22 cellular contexts compared by ENCODE assay signal in the genomic region with DNA sequence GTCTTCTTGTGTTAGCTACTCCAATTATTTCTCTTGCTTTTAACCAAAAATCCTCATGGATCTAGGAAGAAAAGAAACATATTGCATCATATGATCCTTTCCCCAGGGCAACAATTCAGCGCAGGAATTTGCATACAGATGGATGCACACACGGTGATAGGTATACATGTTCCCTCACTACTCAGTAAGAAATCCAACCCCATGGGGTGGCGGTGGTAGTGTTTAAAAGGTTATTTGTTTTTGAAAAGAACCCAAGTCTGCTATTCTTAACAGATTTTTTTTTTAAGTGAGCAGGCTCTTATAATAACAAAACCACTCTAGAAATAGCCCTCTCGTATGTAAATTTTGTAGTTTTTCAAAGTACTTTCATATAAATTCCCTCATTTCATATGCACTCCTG. TPM values are rescaled to one million over a fixed set of nuclear protein-coding genes. Genes with fewer than 3 reads are reported as not detected.
"Had no signal": no experiment of that assay in that cellular context is flagged by ENCODE, and none has a peak within 500 bp of the region (broad histone marks: within the 10 kb centered on the region; RNA-seq: fewer than 3 reads in every experiment).

No MANE protein-coding gene starts in this region.

- H3K4me2 ChIP-seq: hepatocyte had no signal

- H3K27me3 ChIP-seq: ovary had no signal

- ATAC-seq: activated CD8-positive, alpha-beta memory T cell treated with anti-CD3 and anti-CD28 coated beads, Interleukin-2, amount 10 ng/mL, durations not matched to agents 7 days and 5 days; activated CD8-positive, alpha-beta T cell treated with anti-CD3 and anti-CD28 coated beads for 36 hours; activated naive CD4-positive, alpha-beta T cell treated with anti-CD3 and anti-CD28 coated beads, Interleukin-2, amount 50 U/mL, for 72 hours; effector memory CD8-positive, alpha-beta T cell; esophagus mucosa; left cardiac atrium had no signal

- DNase-seq: activated CD4-positive, alpha-beta T cell treated with anti-CD3 and anti-CD28 coated beads, Interleukin-2, amount 10 ng/mL, durations not matched to agents 7 days and 5 days; activated CD4-positive, CD25-positive, alpha-beta regulatory T cell treated with anti-CD3 and anti-CD28 coated beads, Interleukin-2, amount 50 U/mL, for 72 hours; activated CD8-positive, alpha-beta memory T cell treated with anti-CD3 and anti-CD28 coated beads, Interleukin-2, amount 10 ng/mL, durations not matched to agents 7 days and 5 days; activated CD8-positive, alpha-beta T cell treated with anti-CD3 and anti-CD28 coated beads for 36 hours; activated T-cell treated with anti-CD3 and anti-CD28 coated beads for 4 hours; effector memory CD8-positive, alpha-beta T cell; foreskin melanocyte; islet precursor cell; left cardiac atrium; ovary; stimulated activated CD4-positive, alpha-beta T cell treated with anti-CD3 and anti-CD28 coated beads, Interleukin-4, amount 100 ng/mL, for 24 hours; stimulated activated naive CD4-positive, alpha-beta T cell treated with Interleukin-2 at 50 U/mL for 16 hours; upper lobe of left lung had no signal

- H3K4me3 ChIP-seq: ascending aorta, hepatocyte, ovary, prostate gland, upper lobe of left lung had no signal

- H3K79me2 ChIP-seq: hepatocyte had no signal

- H3K36me3 ChIP-seq: ascending aorta, neutrophil, ovary, prostate gland, upper lobe of left lung had no signal

- H3K9me3 ChIP-seq: ascending aorta, neutrophil, prostate gland, upper lobe of left lung had no signal

- H3K27ac ChIP-seq: ascending aorta, hepatocyte, neutrophil, ovary, prostate gland, upper lobe of left lung, VCaP had no signal

- H3K4me1 ChIP-seq: ascending aorta, prostate gland had no signal

- FAIRE-seq: colon, endothelial cell of umbilical vein had no signal

- H2AFZ ChIP-seq: hepatocyte had no signal

RNA-seq across cellular contexts. Expression of gene SYN3, which starts 4.2 kb away (rescaled TPM):
- total RNA-seq: activated CD4-positive, alpha-beta T cell treated with anti-CD3 and anti-CD28 coated beads, Interleukin-2, amount 10 ng/mL, durations not matched to agents 7 days and 5 days; activated CD8-positive, alpha-beta memory T cell treated with anti-CD3 and anti-CD28 coated beads, Interleukin-2, amount 10 ng/mL, durations not matched to agents 7 days and 5 days; activated CD8-positive, alpha-beta T cell treated with anti-CD3 and anti-CD28 coated beads for 36 hours; activated naive CD4-positive, alpha-beta T cell treated with anti-CD3 and anti-CD28 coated beads, Interleukin-2, amount 50 U/mL, for 72 hours; ascending aorta; endothelial cell of umbilical vein; esophagus mucosa had no signal
- polyA plus RNA-seq: endothelial cell of umbilical vein had no signal
